21 cellular contexts compared by ENCODE assay signal in genomic region chr13:85632526-85633215, GRCh38.
"Had no signal": no experiment of that assay in that cellular context is flagged by ENCODE, and none has a peak within 500 bp of the region (broad histone marks: within the 10 kb centered on the region; RNA-seq: fewer than 3 reads in every experiment).

No MANE protein-coding gene starts in this region.

- H3K27ac Mint-ChIP-seq: activated naive CD4-positive, alpha-beta T cell treated with anti-CD3 and anti-CD28 coated beads, Interleukin-2, amount 50 U/mL, for 72 hours; activated T-cell treated with anti-CD3 and anti-CD28 coated beads, Interleukin-2, amount 50 U/mL, for 24 hours; activated T-helper 17 cell treated with anti-CD3 and anti-CD28 coated beads, Interleukin-2, amount 50 U/mL, for 72 hours; dendritic cell treated with granulocyte-macrophage colony-stimulating factor and Interleukin-4, amounts not matched to agents 40 ng/mL and 50 ng/mL, for 4 days; naive thymus-derived CD4-positive, alpha-beta T cell; progenitor cell of endocrine pancreas; WTC11 had no signal

- H3K4me3 ChIP-seq: gastrocnemius medialis, right atrium auricular region, thyroid gland, upper lobe of right lung had no signal

- H3K36me3 Mint-ChIP-seq: activated naive CD4-positive, alpha-beta T cell treated with anti-CD3 and anti-CD28 coated beads, Interleukin-2, amount 50 U/mL, for 72 hours; brain; naive thymus-derived CD4-positive, alpha-beta T cell; WTC11 had no signal

- H3K4me1 Mint-ChIP-seq: activated T-helper 17 cell treated with anti-CD3 and anti-CD28 coated beads, Interleukin-2, amount 50 U/mL, for 72 hours; brain; naive thymus-derived CD4-positive, alpha-beta T cell had no signal

- DNase-seq: activated CD8-positive, alpha-beta memory T cell treated with anti-CD3 and anti-CD28 coated beads, Interleukin-2, amount 50 U/mL, for 4 hours; activated T-cell treated with anti-CD3 and anti-CD28 coated beads, Interleukin-2, amount 50 U/mL, for 24 hours; aorta; effector CD8-positive, alpha-beta T cell; gastrocnemius medialis; mesendoderm; naive thymus-derived CD4-positive, alpha-beta T cell; stimulated activated CD4-positive, alpha-beta T cell treated with anti-CD3 and anti-CD28 coated beads, Interleukin-4, amount 100 ng/mL, for 4 hours; stimulated activated naive CD8-positive, alpha-beta T cell treated with anti-CD3 and anti-CD28 coated beads, Interleukin-15, Interleukin-2, amounts not matched to agents 100 U/mL and 50 U/mL, for 24 hours; T-helper 1 cell; thyroid gland; upper lobe of right lung had no signal

- H3K9me3 ChIP-seq: gastrocnemius medialis, right atrium auricular region, thyroid gland, upper lobe of right lung had no signal

- H3K27me3 Mint-ChIP-seq: activated T-cell treated with anti-CD3 and anti-CD28 coated beads, Interleukin-2, amount 50 U/mL, for 24 hours; activated T-helper 17 cell treated with anti-CD3 and anti-CD28 coated beads, Interleukin-2, amount 50 U/mL, for 72 hours; brain; dendritic cell treated with granulocyte-macrophage colony-stimulating factor and Interleukin-4, amounts not matched to agents 40 ng/mL and 50 ng/mL, for 4 days; naive thymus-derived CD4-positive, alpha-beta T cell; progenitor cell of endocrine pancreas had no signal

- FAIRE-seq: islet of Langerhans had no signal

- ATAC-seq: activated naive CD4-positive, alpha-beta T cell treated with anti-CD3 and anti-CD28 coated beads, Interleukin-2, amount 50 U/mL, for 72 hours; activated T-helper 17 cell treated with anti-CD3 and anti-CD28 coated beads, Interleukin-2, amount 50 U/mL, for 72 hours; gastrocnemius medialis; naive thymus-derived CD4-positive, alpha-beta T cell; stimulated activated naive CD8-positive, alpha-beta T cell treated with anti-CD3 and anti-CD28 coated beads, Interleukin-15, Interleukin-2, amounts not matched to agents 100 U/mL and 50 U/mL, for 24 hours; upper lobe of right lung; WTC11 had no signal

- H3K27ac ChIP-seq: gastrocnemius medialis, right atrium auricular region, thyroid gland, upper lobe of right lung had no signal

- H3K27me3 ChIP-seq: gastrocnemius medialis, right atrium auricular region, thyroid gland, upper lobe of right lung had no signal

- H3K4me1 ChIP-seq: gastrocnemius medialis, right atrium auricular region, thyroid gland, upper lobe of right lung had no signal

- H3K4me3 Mint-ChIP-seq: activated T-cell treated with anti-CD3 and anti-CD28 coated beads, Interleukin-2, amount 50 U/mL, for 24 hours; activated T-helper 17 cell treated with anti-CD3 and anti-CD28 coated beads, Interleukin-2, amount 50 U/mL, for 72 hours; brain; dendritic cell treated with granulocyte-macrophage colony-stimulating factor and Interleukin-4, amounts not matched to agents 40 ng/mL and 50 ng/mL, for 4 days; naive thymus-derived CD4-positive, alpha-beta T cell; neural crest cell; WTC11 had no signal

- H3K9me3 Mint-ChIP-seq: activated T-cell treated with anti-CD3 and anti-CD28 coated beads, Interleukin-2, amount 50 U/mL, for 24 hours; brain; dendritic cell treated with granulocyte-macrophage colony-stimulating factor and Interleukin-4, amounts not matched to agents 40 ng/mL and 50 ng/mL, for 4 days; neural crest cell; WTC11 had no signal

- H3K36me3 ChIP-seq: gastrocnemius medialis, right atrium auricular region, thyroid gland, upper lobe of right lung had no signal
